ENCODE assay signal across 6 cellular contexts in the genomic region with DNA sequence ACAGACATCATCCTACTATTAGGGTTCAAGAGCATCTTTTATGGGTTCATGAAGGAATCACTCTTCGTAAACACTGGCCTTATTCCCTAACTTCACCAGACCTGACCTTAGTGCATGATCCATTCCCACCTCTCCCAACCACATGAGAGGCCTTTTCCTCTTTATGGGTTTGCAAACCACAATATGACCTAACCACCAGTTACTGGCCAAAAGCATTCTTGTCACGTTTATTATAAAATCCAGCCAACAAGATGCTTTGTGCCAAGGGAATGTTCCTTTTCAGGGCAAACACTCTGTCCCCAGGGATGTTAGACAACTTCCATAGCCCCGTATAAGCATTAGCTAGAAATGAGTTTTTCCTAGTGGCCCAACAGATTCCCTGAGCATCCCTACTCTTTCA. TPM values are rescaled to one million over a fixed set of nuclear protein-coding genes. Genes with fewer than 3 reads are reported as not detected.
"Had no signal": no experiment of that assay in that cellular context is flagged by ENCODE, and none has a peak within 500 bp of the region (broad histone marks: within the 10 kb centered on the region; RNA-seq: fewer than 3 reads in every experiment).

No MANE protein-coding gene starts in this region.

RNA-seq across cellular contexts. Expression of a gene that starts 26.0 kb away (rescaled TPM):
- total RNA-seq: K562, NCI-H460, PC-9, Peyer's patch, Right ventricle myocardium superior, SJSA1 had no signal
- polyA plus RNA-seq: K562 had no signal
